Comparison of ENCODE assay signal across 15 cellular contexts in the genomic region with DNA sequence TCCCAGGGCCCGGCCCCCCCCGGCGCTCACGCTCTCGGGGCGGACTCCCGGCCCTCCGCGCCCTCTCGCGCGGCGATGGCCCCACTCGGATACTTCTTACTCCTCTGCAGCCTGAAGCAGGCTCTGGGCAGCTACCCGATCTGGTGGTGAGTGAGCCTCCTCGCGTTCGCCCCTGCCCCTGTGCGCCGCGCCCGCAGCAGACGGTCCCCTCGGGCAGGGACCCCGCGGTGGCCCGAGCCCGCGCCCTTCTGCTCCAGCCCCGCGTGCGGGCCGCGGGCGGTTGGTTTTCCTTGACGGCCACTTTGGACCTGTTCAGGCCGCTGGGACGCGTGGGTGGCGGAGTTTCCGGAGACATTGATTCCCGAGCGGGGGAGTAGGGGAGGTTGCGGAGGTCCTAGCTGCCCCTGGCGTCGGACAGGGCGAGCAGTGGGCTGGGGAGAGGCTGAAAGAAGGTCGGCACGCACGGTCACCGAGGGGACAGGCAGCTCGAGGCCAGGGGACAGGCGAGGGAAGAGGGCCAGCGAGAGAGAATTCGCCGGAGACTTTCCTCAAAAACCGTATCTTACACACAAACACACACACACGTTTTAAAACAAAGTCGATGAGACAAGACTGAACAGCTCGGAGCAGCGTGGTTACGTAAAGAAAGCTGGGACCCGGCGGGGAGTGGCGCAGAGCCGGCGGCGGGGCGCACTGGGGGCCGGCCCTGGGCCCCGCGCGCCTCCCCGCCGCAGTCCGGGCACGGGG. TPM values are rescaled to one million over a fixed set of nuclear protein-coding genes. Genes with fewer than 3 reads are reported as not detected.
DNase-seq lines count a peak whose midpoint lies in the region; ATAC-seq, FAIRE-seq and TF ChIP-seq lines count a peak whose summit lies in the region.
"Had no signal": no experiment of that assay in that cellular context is flagged by ENCODE, and none has a peak within 500 bp of the region (broad histone marks: within the 10 kb centered on the region; RNA-seq: fewer than 3 reads in every experiment).

No MANE protein-coding gene starts in this region.

- no peaks in the 10 kb centered on the region for H3K9me3 Mint-ChIP-seq in activated naive CD8-positive, alpha-beta T cell treated with anti-CD3 and anti-CD28 coated beads, Interleukin-2, amount 10 ng/mL, durations not matched to agents 7 days and 5 days
- H3K9me3 Mint-ChIP-seq in activated naive CD8-positive, alpha-beta T cell treated with anti-CD3 and anti-CD28 coated beads for 36 hours = no peaks in the 10 kb centered on the region
- no peaks in the 10 kb centered on the region for H3K9me3 Mint-ChIP-seq in astrocyte (ENCODE audit: unreplicated experiment)
- no peaks in the 10 kb centered on the region for H3K9me3 Mint-ChIP-seq in type B pancreatic cell

- H3K27me3 ChIP-seq in astrocyte (ENCODE audit: insufficient read depth, low read length) (peaks cover 53% of the 10 kb centered on the region), lower lobe of right lung (ENCODE audit: low read depth) (peaks cover 66% of the 10 kb centered on the region)

- no peak overlapping the region for H3K9ac ChIP-seq in astrocyte (ENCODE audit: low read length)

- no peaks in the 10 kb centered on the region for H3K36me3 Mint-ChIP-seq in activated naive CD8-positive, alpha-beta T cell treated with anti-CD3 and anti-CD28 coated beads, Interleukin-2, amount 10 ng/mL, durations not matched to agents 7 days and 5 days
- no peaks in the 10 kb centered on the region for H3K36me3 Mint-ChIP-seq in activated naive CD8-positive, alpha-beta T cell treated with anti-CD3 and anti-CD28 coated beads for 36 hours
- H3K36me3 Mint-ChIP-seq in astrocyte (ENCODE audit: low read depth, unreplicated experiment) = peaks cover 1% of the 10 kb centered on the region
- no peaks in the 10 kb centered on the region for H3K36me3 Mint-ChIP-seq in type B pancreatic cell
- H3K36me3 Mint-ChIP-seq: activated naive CD8-positive, alpha-beta T cell had no signal

- no peak for DNase-seq in activated naive CD8-positive, alpha-beta T cell treated with anti-CD3 and anti-CD28 coated beads, Interleukin-2, amount 10 ng/mL, durations not matched to agents 7 days and 5 days
- DNase-seq in activated naive CD8-positive, alpha-beta T cell treated with anti-CD3 and anti-CD28 coated beads for 36 hours = no peak
- DNase-seq in astrocyte (ENCODE audit: low read depth) = no peak
- no peak for DNase-seq in lower lobe of right lung
- DNase-seq in type B pancreatic cell (ENCODE audit: extremely low spot score, unreplicated experiment) = peak; percentile 68
- DNase-seq in NCI-H146 (lab: John Stamatoyannopoulos, UW) = no peak
- DNase-seq in erythroblast (lab: John Stamatoyannopoulos, UW) = no peak
- no peak for DNase-seq in NCI-H226
- DNase-seq: C1 segment of cervical spinal cord; NCI-H446; stimulated activated CD4-positive, alpha-beta T cell treated with anti-CD3 and anti-CD28 coated beads, Interleukin-12 subunit alpha, Interleukin-12 subunit beta, amount 100 ng/mL, for 4 hours had no signal

- H3K4me2 ChIP-seq in astrocyte (ENCODE audit: low read length) = peak overlapping the region; percentile 55

- peaks cover 16% of the 10 kb centered on the region for H3K4me1 Mint-ChIP-seq in activated naive CD8-positive, alpha-beta T cell treated with anti-CD3 and anti-CD28 coated beads, Interleukin-2, amount 10 ng/mL, durations not matched to agents 7 days and 5 days
- peaks cover 16% of the 10 kb centered on the region for H3K4me1 Mint-ChIP-seq in activated naive CD8-positive, alpha-beta T cell treated with anti-CD3 and anti-CD28 coated beads for 36 hours
- H3K4me1 Mint-ChIP-seq in astrocyte (ENCODE audit: low read depth, unreplicated experiment) (no peaks in the 10 kb centered on the region), type B pancreatic cell (ENCODE audit: unreplicated experiment) (peaks cover 4% of the 10 kb centered on the region)

- POLR2A ChIA-PET in activated naive CD8-positive, alpha-beta T cell treated with anti-CD3 and anti-CD28 coated beads, Interleukin-2, amount 10 ng/mL, durations not matched to agents 7 days and 5 days (lab: Charles Lee) = no interaction called here

- no peak overlapping the region for H3K27ac Mint-ChIP-seq in activated naive CD8-positive, alpha-beta T cell treated with anti-CD3 and anti-CD28 coated beads, Interleukin-2, amount 10 ng/mL, durations not matched to agents 7 days and 5 days
- no peak overlapping the region for H3K27ac Mint-ChIP-seq in activated naive CD8-positive, alpha-beta T cell treated with anti-CD3 and anti-CD28 coated beads for 36 hours
- H3K27ac Mint-ChIP-seq in astrocyte (ENCODE audit: unreplicated experiment) (no peak overlapping the region), type B pancreatic cell (no peak overlapping the region)
- H3K27ac Mint-ChIP-seq: activated naive CD8-positive, alpha-beta T cell had no signal

- ATAC-seq in activated naive CD8-positive, alpha-beta T cell treated with anti-CD3 and anti-CD28 coated beads, Interleukin-2, amount 10 ng/mL, durations not matched to agents 7 days and 5 days (ENCODE audit: low read depth) = no peak
- ATAC-seq in lower lobe of right lung = peak in 1 of 2 donors; percentile 42
- ATAC-seq: left colon had no signal

- no peaks in the 10 kb centered on the region for H3K79me2 ChIP-seq in astrocyte (ENCODE audit: insufficient read depth, low read length)

- no peak for TF ChIP-seq POLR2A in erythroblast (IDR thresholded peaks at IDR 0.05; ENCODE audit: low read length)

- TF ChIP-seq CTCF in astrocyte (IDR thresholded peaks at IDR 0.05; ENCODE audit: insufficient read depth, low read depth, low read length) (no peak), lower lobe of right lung (IDR thresholded peaks at IDR 0.05) (no peak), type B pancreatic cell (conservative IDR thresholded peaks at IDR 0.05) (no peak)

- no peak overlapping the region for H2AFZ ChIP-seq in astrocyte (ENCODE audit: low read depth, low read length)

- no peaks in the 10 kb centered on the region for H3K36me3 ChIP-seq in astrocyte (ENCODE audit: insufficient read depth, low read length)
- H3K36me3 ChIP-seq in lower lobe of right lung = no peaks in the 10 kb centered on the region

- peaks cover 56% of the 10 kb centered on the region for H3K27me3 Mint-ChIP-seq in activated naive CD8-positive, alpha-beta T cell treated with anti-CD3 and anti-CD28 coated beads, Interleukin-2, amount 10 ng/mL, durations not matched to agents 7 days and 5 days
- peaks cover 72% of the 10 kb centered on the region for H3K27me3 Mint-ChIP-seq in activated naive CD8-positive, alpha-beta T cell treated with anti-CD3 and anti-CD28 coated beads for 36 hours
- peaks cover 83% of the 10 kb centered on the region for H3K27me3 Mint-ChIP-seq in astrocyte (ENCODE audit: low read depth, unreplicated experiment)
- peaks cover 88% of the 10 kb centered on the region for H3K27me3 Mint-ChIP-seq in type B pancreatic cell

- H3K9me3 ChIP-seq in astrocyte (ENCODE audit: insufficient read depth, low read depth, low read length) (no peaks in the 10 kb centered on the region), lower lobe of right lung (no peaks in the 10 kb centered on the region)

- H3K4me3 ChIP-seq in astrocyte (ENCODE audit: insufficient read depth, low read depth, low read length) (no peak overlapping the region), lower lobe of right lung (peak overlapping the region; percentile 42)

- intact Hi-C loops in lower lobe of right lung (cut with DNase I) = no loop called here

- H3K4me1 ChIP-seq in astrocyte (ENCODE audit: insufficient read depth, low read length) = no peaks in the 10 kb centered on the region
- H3K4me1 ChIP-seq in lower lobe of right lung = no peaks in the 10 kb centered on the region

- H3K4me3 Mint-ChIP-seq in activated naive CD8-positive, alpha-beta T cell treated with anti-CD3 and anti-CD28 coated beads, Interleukin-2, amount 10 ng/mL, durations not matched to agents 7 days and 5 days = peak overlapping the region; percentile 35
- no peak overlapping the region for H3K4me3 Mint-ChIP-seq in activated naive CD8-positive, alpha-beta T cell treated with anti-CD3 and anti-CD28 coated beads for 36 hours
- peak overlapping the region; percentile 54 for H3K4me3 Mint-ChIP-seq in astrocyte (ENCODE audit: unreplicated experiment)
- H3K4me3 Mint-ChIP-seq in type B pancreatic cell = peak overlapping the region; percentile 83
- H3K4me3 Mint-ChIP-seq: activated naive CD8-positive, alpha-beta T cell had no signal

- H3K27ac ChIP-seq in astrocyte (ENCODE audit: low read depth, low read length) = no peak overlapping the region
- H3K27ac ChIP-seq in lower lobe of right lung = peak overlapping the region; percentile 53
- H3K27ac ChIP-seq: epithelial cell of prostate had no signal

- H4K20me1 ChIP-seq in astrocyte (ENCODE audit: insufficient read depth, low read length) = peaks cover 6% of the 10 kb centered on the region

- FAIRE-seq in astrocyte (lab: Jason Lieb, UNC) = no peak
- FAIRE-seq: H54 had no signal

RNA-seq across cellular contexts. Expression of gene WNT3A, which starts 0.4 kb away (rescaled TPM):
- total RNA-seq in activated naive CD8-positive, alpha-beta T cell treated with anti-CD3 and anti-CD28 coated beads, Interleukin-2, amount 10 ng/mL, durations not matched to agents 7 days and 5 days = not detected
- not detected for total RNA-seq in activated naive CD8-positive, alpha-beta T cell treated with anti-CD3 and anti-CD28 coated beads for 36 hours
- not detected in 2 replicates for total RNA-seq in astrocyte
- total RNA-seq in lower lobe of right lung = 6.0 TPM
- total RNA-seq in type B pancreatic cell (ENCODE audit: low replicate concordance) = 0.21 and 6.4 TPM in 2 replicates

RNA-seq across cellular contexts. Expression of gene WNT9A, which starts 59.5 kb away (rescaled TPM):
- under 1 TPM; 0.08 to 0.09 TPM for total RNA-seq in activated naive CD8-positive, alpha-beta T cell treated with anti-CD3 and anti-CD28 coated beads, Interleukin-2, amount 10 ng/mL, durations not matched to agents 7 days and 5 days
- not detected for total RNA-seq in activated naive CD8-positive, alpha-beta T cell treated with anti-CD3 and anti-CD28 coated beads for 36 hours
- total RNA-seq in astrocyte (2.6 and 4.1 TPM in 2 replicates), lower lobe of right lung (7.0 TPM), type B pancreatic cell (ENCODE audit: low replicate concordance) (3.0 and 4.3 TPM in 2 replicates)
